ENCODE assay signal across 19 cellular contexts in genomic region chr18:79980585-79980984, GRCh38. TPM values are rescaled to one million over a fixed set of nuclear protein-coding genes. Genes with fewer than 3 reads are reported as not detected.
DNase-seq lines count a peak whose midpoint lies in the region; ATAC-seq and TF ChIP-seq lines count a peak whose summit lies in the region.
"Had no signal": no experiment of that assay in that cellular context is flagged by ENCODE, and none has a peak within 500 bp of the region (broad histone marks: within the 10 kb centered on the region; RNA-seq: fewer than 3 reads in every experiment).

No MANE protein-coding gene starts in this region.

- H3K27ac Mint-ChIP-seq in activated naive CD8-positive, alpha-beta T cell: peak overlapping the region; percentile 46
- no peak overlapping the region for H3K27ac Mint-ChIP-seq in activated naive CD8-positive, alpha-beta T cell treated with anti-CD3 and anti-CD28 coated beads, Interleukin-2, amount 50 U/mL, for 24 hours
- H3K27ac Mint-ChIP-seq in endodermal cell: peak overlapping the region; percentile 64
- H3K27ac Mint-ChIP-seq in activated CD8-positive, alpha-beta T cell treated with anti-CD3 and anti-CD28 coated beads, Interleukin-2, amount 10 ng/mL, durations not matched to agents 7 days and 5 days: no peak overlapping the region
- H3K27ac Mint-ChIP-seq: B cell had no signal

- no peaks in the 10 kb centered on the region for H3K27me3 ChIP-seq in endodermal cell (ENCODE audit: control insufficient read depth, insufficient read depth, low read length, poor library complexity, severe bottlenecking)
- H3K27me3 ChIP-seq: MG63 had no signal

- POLR2A ChIA-PET in activated CD8-positive, alpha-beta T cell treated with anti-CD3 and anti-CD28 coated beads, Interleukin-2, amount 10 ng/mL, durations not matched to agents 7 days and 5 days (lab: Charles Lee): no interaction called here

- ATAC-seq in activated naive CD8-positive, alpha-beta T cell treated with anti-CD3 and anti-CD28 coated beads, Interleukin-2, amount 50 U/mL, for 24 hours: no peak
- no peak for ATAC-seq in activated CD8-positive, alpha-beta T cell treated with anti-CD3 and anti-CD28 coated beads, Interleukin-2, amount 10 ng/mL, durations not matched to agents 7 days and 5 days

- H3K4me3 ChIP-seq in endodermal cell (ENCODE audit: low read length) (no peak overlapping the region), foreskin fibroblast (ENCODE audit: low read depth in 1 of 2, low read length in 2 of 2) (no peak overlapping the region)
- H3K4me3 ChIP-seq: MG63, PC-9 had no signal

- peak overlapping the region; percentile 20 for H3K4me3 Mint-ChIP-seq in activated naive CD8-positive, alpha-beta T cell
- no peak overlapping the region for H3K4me3 Mint-ChIP-seq in activated naive CD8-positive, alpha-beta T cell treated with anti-CD3 and anti-CD28 coated beads, Interleukin-2, amount 50 U/mL, for 24 hours
- H3K4me3 Mint-ChIP-seq in endodermal cell: no peak overlapping the region
- no peak overlapping the region for H3K4me3 Mint-ChIP-seq in activated CD8-positive, alpha-beta T cell treated with anti-CD3 and anti-CD28 coated beads, Interleukin-2, amount 10 ng/mL, durations not matched to agents 7 days and 5 days
- H3K4me3 Mint-ChIP-seq: B cell, H9 had no signal

- H3K36me3 ChIP-seq in endodermal cell (ENCODE audit: control insufficient read depth, insufficient read depth, low read length): peaks cover 56% of the 10 kb centered on the region

- H3K27ac ChIP-seq in endodermal cell (ENCODE audit: low read depth, low read length): no peak overlapping the region
- H3K27ac ChIP-seq: PC-9, RWPE1 had no signal

- peaks cover 69% of the 10 kb centered on the region for H3K4me1 Mint-ChIP-seq in activated naive CD8-positive, alpha-beta T cell (ENCODE audit: low read depth)
- H3K4me1 Mint-ChIP-seq in activated naive CD8-positive, alpha-beta T cell treated with anti-CD3 and anti-CD28 coated beads, Interleukin-2, amount 50 U/mL, for 24 hours: peaks cover 58% of the 10 kb centered on the region
- H3K4me1 Mint-ChIP-seq in endodermal cell: no peaks in the 10 kb centered on the region
- H3K4me1 Mint-ChIP-seq in activated CD8-positive, alpha-beta T cell treated with anti-CD3 and anti-CD28 coated beads, Interleukin-2, amount 10 ng/mL, durations not matched to agents 7 days and 5 days (ENCODE audit: low read depth): peaks cover 57% of the 10 kb centered on the region

- H3K9me3 ChIP-seq in endodermal cell (ENCODE audit: control insufficient read depth, low read length): no peaks in the 10 kb centered on the region
- H3K9me3 ChIP-seq: MG63 had no signal

- no peaks in the 10 kb centered on the region for H3K27me3 Mint-ChIP-seq in activated naive CD8-positive, alpha-beta T cell
- no peaks in the 10 kb centered on the region for H3K27me3 Mint-ChIP-seq in activated naive CD8-positive, alpha-beta T cell treated with anti-CD3 and anti-CD28 coated beads, Interleukin-2, amount 50 U/mL, for 24 hours
- no peaks in the 10 kb centered on the region for H3K27me3 Mint-ChIP-seq in endodermal cell (ENCODE audit: insufficient read depth)
- H3K27me3 Mint-ChIP-seq in activated CD8-positive, alpha-beta T cell treated with anti-CD3 and anti-CD28 coated beads, Interleukin-2, amount 10 ng/mL, durations not matched to agents 7 days and 5 days (ENCODE audit: low read depth): no peaks in the 10 kb centered on the region
- H3K27me3 Mint-ChIP-seq: B cell had no signal

- CTCF ChIA-PET in activated CD8-positive, alpha-beta T cell treated with anti-CD3 and anti-CD28 coated beads, Interleukin-2, amount 10 ng/mL, durations not matched to agents 7 days and 5 days (lab: Charles Lee): no interaction called here

- no peak for DNase-seq in activated naive CD8-positive, alpha-beta T cell treated with anti-CD3 and anti-CD28 coated beads, Interleukin-2, amount 50 U/mL, for 24 hours
- DNase-seq in endodermal cell (no peak), foreskin fibroblast (no peak)
- no peak for DNase-seq in activated CD8-positive, alpha-beta memory T cell treated with anti-CD3 and anti-CD28 coated beads for 24 hours
- no peak for DNase-seq in activated CD8-positive, alpha-beta T cell treated with anti-CD3 and anti-CD28 coated beads, Interleukin-2, amount 10 ng/mL, durations not matched to agents 7 days and 5 days
- DNase-seq: 8988T, GDM1, H9, MG63, NCI-H1048, NCI-H146, NCI-H2029 treated with DMSO at 0.1 percent for 48 hours, NCI-H2171, NCI-H526, PC-9, SIG-M5 had no signal

- no peaks in the 10 kb centered on the region for H3K4me1 ChIP-seq in endodermal cell (ENCODE audit: control insufficient read depth, insufficient read depth, low read length)

- 93 to 94% methylated on average over 13 of the region's 13 CpGs for WGBS in endodermal cell (ENCODE audit: insufficient coverage in 1 of 2, insufficient read length in 1 of 2), 2 experiments

- TF ChIP-seq CTCF in endodermal cell (conservative IDR thresholded peaks at IDR 0.05) (no peak), foreskin fibroblast (IDR thresholded peaks at IDR 0.05; ENCODE audit: low read depth, low read length) (no peak)

- peaks cover 2% of the 10 kb centered on the region for H3K36me3 Mint-ChIP-seq in activated naive CD8-positive, alpha-beta T cell
- peaks cover 45% of the 10 kb centered on the region for H3K36me3 Mint-ChIP-seq in activated naive CD8-positive, alpha-beta T cell treated with anti-CD3 and anti-CD28 coated beads, Interleukin-2, amount 50 U/mL, for 24 hours (ENCODE audit: low read depth)
- H3K36me3 Mint-ChIP-seq in endodermal cell (ENCODE audit: low read depth): peaks cover 49% of the 10 kb centered on the region
- H3K36me3 Mint-ChIP-seq in activated CD8-positive, alpha-beta T cell treated with anti-CD3 and anti-CD28 coated beads, Interleukin-2, amount 10 ng/mL, durations not matched to agents 7 days and 5 days (ENCODE audit: low read depth): peaks cover 59% of the 10 kb centered on the region

- H3K9me3 Mint-ChIP-seq in activated naive CD8-positive, alpha-beta T cell (ENCODE audit: low read depth): no peaks in the 10 kb centered on the region
- H3K9me3 Mint-ChIP-seq in activated naive CD8-positive, alpha-beta T cell treated with anti-CD3 and anti-CD28 coated beads, Interleukin-2, amount 50 U/mL, for 24 hours: no peaks in the 10 kb centered on the region
- H3K9me3 Mint-ChIP-seq in endodermal cell: no peaks in the 10 kb centered on the region
- no peaks in the 10 kb centered on the region for H3K9me3 Mint-ChIP-seq in activated CD8-positive, alpha-beta T cell treated with anti-CD3 and anti-CD28 coated beads, Interleukin-2, amount 10 ng/mL, durations not matched to agents 7 days and 5 days (ENCODE audit: insufficient read depth)
- H3K9me3 Mint-ChIP-seq: H9 had no signal

- H3K9ac ChIP-seq in endodermal cell (ENCODE audit: extremely low read depth, low read length, poor library complexity, severe bottlenecking): no peak overlapping the region

RNA-seq across cellular contexts. Expression of gene TXNL4A, which starts 7.8 kb away (rescaled TPM):
- total RNA-seq in endodermal cell: 100 to 1,000 TPM; 117 to 138 TPM
- 151 TPM for polyA plus RNA-seq in endodermal cell (2013, experiment 1 of 2)
- polyA plus RNA-seq in endodermal cell (2013, experiment 2 of 2): 154 TPM
- total RNA-seq in activated CD8-positive, alpha-beta T cell treated with anti-CD3 and anti-CD28 coated beads, Interleukin-2, amount 10 ng/mL, durations not matched to agents 7 days and 5 days: 100 to 1,000 TPM; 132 to 136 TPM

RNA-seq across cellular contexts. Expression of gene HSBP1L1, which starts 16.1 kb away (rescaled TPM):
- total RNA-seq in endodermal cell: 1 to 10 TPM; 2.6 to 2.7 TPM
- polyA plus RNA-seq in endodermal cell (2013, experiment 1 of 2): 4.1 TPM
- polyA plus RNA-seq in endodermal cell (2013, experiment 2 of 2): 2.8 TPM
- total RNA-seq in activated CD8-positive, alpha-beta T cell treated with anti-CD3 and anti-CD28 coated beads, Interleukin-2, amount 10 ng/mL, durations not matched to agents 7 days and 5 days: 1 to 10 TPM in 1 of 2 experiments, under 1 TPM in 1; 0.50 to 1.5 TPM
- total RNA-seq: H9 had no signal

RNA-seq across cellular contexts. Expression of gene SLC66A2, which starts 29.1 kb away (rescaled TPM):
- total RNA-seq in endodermal cell: 10 to 100 TPM; 30.3 to 32.4 TPM
- 16.2 TPM for polyA plus RNA-seq in endodermal cell (2013, experiment 1 of 2)
- polyA plus RNA-seq in endodermal cell (2013, experiment 2 of 2): 16.9 TPM
- 10 to 100 TPM; 21.6 to 23.2 TPM for total RNA-seq in activated CD8-positive, alpha-beta T cell treated with anti-CD3 and anti-CD28 coated beads, Interleukin-2, amount 10 ng/mL, durations not matched to agents 7 days and 5 days

RNA-seq across cellular contexts. Expression of gene RBFA, which starts 53.6 kb away (rescaled TPM):
- 10 to 100 TPM; 16.6 to 27.6 TPM for total RNA-seq in endodermal cell
- 26.5 TPM for polyA plus RNA-seq in endodermal cell (2013, experiment 1 of 2)
- polyA plus RNA-seq in endodermal cell (2013, experiment 2 of 2): 24.5 TPM
- 10 to 100 TPM; 25.2 to 26.2 TPM for total RNA-seq in activated CD8-positive, alpha-beta T cell treated with anti-CD3 and anti-CD28 coated beads, Interleukin-2, amount 10 ng/mL, durations not matched to agents 7 days and 5 days

Comparison
In these comparisons a context has a peak if more than half of its experiments do, and no peak if none do; other contexts are left out.
1. H3K27ac Mint-ChIP-seq: peak in activated naive CD8-positive, alpha-beta T cell (single experiment) and endodermal cell (single experiment); none in activated naive CD8-positive, alpha-beta T cell treated with anti-CD3 and anti-CD28 coated beads, Interleukin-2, amount 50 U/mL, for 24 hours (single experiment) and activated CD8-positive, alpha-beta T cell treated with anti-CD3 and anti-CD28 coated beads, Interleukin-2, amount 10 ng/mL, durations not matched to agents 7 days and 5 days (single experiment).